In the genomic region with DNA sequence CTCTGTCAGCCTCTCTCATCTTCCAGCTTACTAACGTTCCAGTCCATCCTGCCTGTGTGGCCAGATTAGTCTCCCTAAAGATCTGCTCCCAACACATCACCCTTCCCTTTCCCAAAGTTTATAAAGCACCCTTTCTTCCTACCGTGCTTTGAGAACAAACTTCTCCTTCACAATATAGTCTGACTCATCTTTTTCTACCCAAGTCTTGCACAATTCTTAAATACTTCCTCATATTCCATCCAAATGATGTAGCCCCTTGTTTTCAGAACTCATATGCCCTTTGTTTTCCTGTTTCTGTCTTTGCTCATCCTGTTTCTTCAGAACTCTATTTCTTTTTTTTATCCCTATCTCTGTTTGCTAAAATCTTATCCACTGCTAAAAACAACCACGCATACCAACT, we compare ENCODE assay signal across 17 cellular contexts. TPM values are rescaled to one million over a fixed set of nuclear protein-coding genes. Genes with fewer than 3 reads are reported as not detected.
DNase-seq lines count a peak whose midpoint lies in the region; ATAC-seq, FAIRE-seq and TF ChIP-seq lines count a peak whose summit lies in the region.
"Had no signal": no experiment of that assay in that cellular context is flagged by ENCODE, and none has a peak within 500 bp of the region (broad histone marks: within the 10 kb centered on the region; RNA-seq: fewer than 3 reads in every experiment).

No MANE protein-coding gene starts in this region.

- H3F3A ChIP-seq in SK-N-SH (replicated peaks; ENCODE audit: insufficient read depth): no peaks in the 10 kb centered on the region
- H3F3A ChIP-seq in PC-3 (ENCODE audit: low read length, unreplicated experiment): no peaks in the 10 kb centered on the region

- H3K4me3 ChIP-seq in SK-N-SH (ENCODE audit: low read depth in 2 of 2, low read length in 1 of 2) (no peak overlapping the region), PC-3 (ENCODE audit: low read length) (no peak overlapping the region), endothelial cell of umbilical vein (replicated peaks in 1 of 3; ENCODE audit: insufficient read depth in 1 of 3, low read depth in 1 of 3, low read length in 3 of 3) (no peak overlapping the region), tibial nerve (no peak overlapping the region)
- H3K4me3 ChIP-seq: cardiac muscle cell, gastrocnemius medialis had no signal

- CTCF ChIA-PET in SK-N-SH (lab: Yijun Ruan, JAX) (no interaction called here), PC-3 (lab: Charles Lee) (no interaction called here), endothelial cell of umbilical vein (lab: Charles Lee) (interaction anchor here (3.4 kb wide), 1 partner anchor 124 kb away, joined by 18 read pairs; no protein-coding TSS in a partner anchor)
- CTCF ChIA-PET in activated CD4-positive, alpha-beta memory T cell treated with anti-CD3 and anti-CD28 coated beads, Interleukin-2, amount 10 ng/mL, durations not matched to agents 7 days and 5 days (lab: Charles Lee): no interaction called here

- H3K79me2 ChIP-seq in SK-N-SH (ENCODE audit: insufficient read depth) (no peaks in the 10 kb centered on the region), PC-3 (ENCODE audit: low read length) (peaks cover 10% of the 10 kb centered on the region; the same call in 1 of the 2 replicates), endothelial cell of umbilical vein (ENCODE audit: control insufficient read depth, insufficient read depth, low read length) (no peaks in the 10 kb centered on the region)

- no peaks in the 10 kb centered on the region for H3K4me1 Mint-ChIP-seq in activated CD4-positive, alpha-beta memory T cell treated with anti-CD3 and anti-CD28 coated beads, Interleukin-2, amount 10 ng/mL, durations not matched to agents 7 days and 5 days
- H3K4me1 Mint-ChIP-seq in activated T-helper 1 cell treated with anti-CD3 and anti-CD28 coated beads, Interleukin-12 subunit alpha, Interleukin-12 subunit beta, Interleukin-2, Interleukin-4 antibody, amounts not matched to agents 30 ng/mL and 10 ng/mL and 1 ng/mL, durations not matched to agents 14 hours and 24 hours and 36 hours (ENCODE audit: low read depth): no peaks in the 10 kb centered on the region
- H3K4me1 Mint-ChIP-seq in endothelial cell (ENCODE audit: unreplicated experiment): peaks cover 11% of the 10 kb centered on the region
- H3K4me1 Mint-ChIP-seq: neural crest cell; stimulated activated memory B cell treated with anti-CD40 and anti-IgM and Interleukin-4, amounts not matched to agents 10 μg/mL and 1 μg/mL and 100 μg/mL, for 72 hours had no signal

- POLR2A ChIA-PET in SK-N-SH (lab: Yijun Ruan, JAX): no interaction called here
- POLR2A ChIA-PET in PC-3 (lab: Charles Lee; ENCODE audit: unreplicated experiment): no interaction called here
- POLR2A ChIA-PET in endothelial cell of umbilical vein (lab: Charles Lee): no interaction called here
- POLR2A ChIA-PET in activated CD4-positive, alpha-beta memory T cell treated with anti-CD3 and anti-CD28 coated beads, Interleukin-2, amount 10 ng/mL, durations not matched to agents 7 days and 5 days (lab: Charles Lee): no interaction called here

- dilution Hi-C loops in endothelial cell of umbilical vein (cut with MboI; ENCODE audit: extremely low pct_ligation_motif_present, low sequenced_read_pairs): no loop called here

- TF ChIP-seq CTCF in SK-N-SH (IDR thresholded peaks at IDR 0.05) (no peak), PC-3 (conservative IDR thresholded peaks at IDR 0.05; ENCODE audit: low read depth, low read length) (no peak), endothelial cell of umbilical vein (IDR thresholded peaks at IDR 0.05; ENCODE audit: extremely low read depth in 1 of 2, insufficient read depth in 1 of 2, low read depth in 1 of 2, low read length in 2 of 2) (no peak), tibial nerve (IDR thresholded peaks at IDR 0.05) (no peak), endothelial cell (IDR thresholded peaks at IDR 0.05; ENCODE audit: unreplicated experiment) (no peak)

- BruUV-seq in PC-3 (replicated peaks; lab: Mats Ljungman, UMichigan) (no TSS peak), endothelial cell of umbilical vein (replicated peaks; lab: Mats Ljungman, UMichigan) (no TSS peak)

- H3K9me3 ChIP-seq in SK-N-SH (no peaks in the 10 kb centered on the region), PC-3 (ENCODE audit: low read length) (no peaks in the 10 kb centered on the region), endothelial cell of umbilical vein (replicated peaks; ENCODE audit: control insufficient read depth, insufficient read depth, low read length) (no peaks in the 10 kb centered on the region), tibial nerve (no peaks in the 10 kb centered on the region)
- H3K9me3 ChIP-seq: gastrocnemius medialis had no signal

- H3K4me1 ChIP-seq in SK-N-SH (ENCODE audit: control insufficient read depth in 1 of 2, insufficient read depth in 2 of 2, low read depth in 1 of 2, low read length in 1 of 2): peaks cover 2 to 11% of the 10 kb centered on the region in 2 experiments
- H3K4me1 ChIP-seq in PC-3 (ENCODE audit: insufficient read depth, low read length): peaks cover 23% of the 10 kb centered on the region
- H3K4me1 ChIP-seq in endothelial cell of umbilical vein (ENCODE audit: control insufficient read depth, extremely low read depth, insufficient read depth, low read length): peaks cover 14% of the 10 kb centered on the region
- H3K4me1 ChIP-seq in tibial nerve: peaks cover 0 to 12% (median 0%) of the 10 kb centered on the region in 4 donors

- peak in 1 of 2 experiments; percentile 28; a peak in 1 of 4 replicates for TF ChIP-seq EP300 in SK-N-SH (IDR thresholded peaks at IDR 0.05; ENCODE audit: borderline replicate concordance in 1 of 2, low read depth in 1 of 2, low read length in 1 of 2)
- TF ChIP-seq EP300 in tibial nerve (IDR thresholded peaks at IDR 0.05): peak; percentile 44 to 62

- no peaks in the 10 kb centered on the region for H3K9me3 Mint-ChIP-seq in activated CD4-positive, alpha-beta memory T cell treated with anti-CD3 and anti-CD28 coated beads, Interleukin-2, amount 10 ng/mL, durations not matched to agents 7 days and 5 days
- no peaks in the 10 kb centered on the region for H3K9me3 Mint-ChIP-seq in activated T-helper 1 cell treated with anti-CD3 and anti-CD28 coated beads, Interleukin-12 subunit alpha, Interleukin-12 subunit beta, Interleukin-2, Interleukin-4 antibody, amounts not matched to agents 30 ng/mL and 10 ng/mL and 1 ng/mL, durations not matched to agents 14 hours and 24 hours and 36 hours
- no peaks in the 10 kb centered on the region for H3K9me3 Mint-ChIP-seq in endothelial cell (ENCODE audit: unreplicated experiment)
- H3K9me3 Mint-ChIP-seq: activated T-cell treated with anti-CD3 and anti-CD28 coated beads, Interleukin-2, amount 50 U/mL, for 24 hours; neural crest cell; stimulated activated memory B cell treated with anti-CD40 and anti-IgM and Interleukin-4, amounts not matched to agents 10 μg/mL and 1 μg/mL and 100 μg/mL, for 72 hours had no signal

- peak; percentile 62 for FAIRE-seq in endothelial cell of umbilical vein (lab: Jason Lieb, UNC)

- peak overlapping the region in 1 of 2 experiments; percentile 48; a peak in 2 of 4 replicates for H3K27ac ChIP-seq in SK-N-SH (ENCODE audit: low read depth in 2 of 2, low read length in 1 of 2)
- peak overlapping the region; percentile 57 for H3K27ac ChIP-seq in PC-3 (ENCODE audit: low read length)
- H3K27ac ChIP-seq in endothelial cell of umbilical vein (ENCODE audit: insufficient read depth, low read depth, low read length): no peak overlapping the region
- H3K27ac ChIP-seq in tibial nerve: peak overlapping the region in 1 of 4 donors; percentile 41
- H3K27ac ChIP-seq: 22Rv1, cardiac muscle cell, gastrocnemius medialis had no signal

- WGBS in SK-N-SH (ENCODE audit: low lambda C conversion rate): 44% methylated on average over 3 of the region's 3 CpGs
- 26 to 27% methylated on average over 3 of the region's 3 CpGs for WGBS in tibial nerve, 2 donors

- intact Hi-C loops in PC-3 (cut with micrococcal nuclease) (no loop called here), endothelial cell of umbilical vein (cut with micrococcal nuclease) (loop anchor here (2.0 kb wide), 1 partner anchor 210 kb away; no protein-coding TSS in a partner anchor)
- intact Hi-C loops in activated T-helper 1 cell treated with anti-CD3 and anti-CD28 coated beads, Interleukin-12 subunit alpha, Interleukin-12 subunit beta, Interleukin-2, Interleukin-4 antibody, amounts not matched to agents 30 ng/mL and 10 ng/mL and 1 ng/mL, durations not matched to agents 14 hours and 24 hours and 36 hours (cut with micrococcal nuclease): no loop called here

- H3K4me2 ChIP-seq in SK-N-SH: peak overlapping the region; percentile 12; the same call in 1 of the 2 replicates
- 0 out of 2 replicates have a peak overlapping the region, but pooled peaks have one; percentile 20 for H3K4me2 ChIP-seq in PC-3 (ENCODE audit: low read length)
- H3K4me2 ChIP-seq in endothelial cell of umbilical vein (ENCODE audit: insufficient read depth, low read length): peak overlapping the region; percentile 72

- H3K27me3 ChIP-seq in SK-N-SH (ENCODE audit: insufficient read depth): no peaks in the 10 kb centered on the region
- no peaks in the 10 kb centered on the region for H3K27me3 ChIP-seq in PC-3 (ENCODE audit: low read length)
- no peaks in the 10 kb centered on the region for H3K27me3 ChIP-seq in endothelial cell of umbilical vein (ENCODE audit: control insufficient read depth in 2 of 2, insufficient read depth in 2 of 2, low read length in 2 of 2)
- H3K27me3 ChIP-seq in tibial nerve: no peaks in the 10 kb centered on the region
- H3K27me3 ChIP-seq: cardiac muscle cell, gastrocnemius medialis had no signal

- H3K27me3 Mint-ChIP-seq in activated CD4-positive, alpha-beta memory T cell treated with anti-CD3 and anti-CD28 coated beads, Interleukin-2, amount 10 ng/mL, durations not matched to agents 7 days and 5 days: no peaks in the 10 kb centered on the region
- H3K27me3 Mint-ChIP-seq in activated T-helper 1 cell treated with anti-CD3 and anti-CD28 coated beads, Interleukin-12 subunit alpha, Interleukin-12 subunit beta, Interleukin-2, Interleukin-4 antibody, amounts not matched to agents 30 ng/mL and 10 ng/mL and 1 ng/mL, durations not matched to agents 14 hours and 24 hours and 36 hours (ENCODE audit: insufficient read depth): no peaks in the 10 kb centered on the region
- no peaks in the 10 kb centered on the region for H3K27me3 Mint-ChIP-seq in endothelial cell (ENCODE audit: unreplicated experiment)
- H3K27me3 Mint-ChIP-seq: activated T-cell treated with anti-CD3 and anti-CD28 coated beads, Interleukin-2, amount 50 U/mL, for 24 hours had no signal

- H3K9me1 ChIP-seq in endothelial cell of umbilical vein (replicated peaks; ENCODE audit: control insufficient read depth, extremely low read depth, insufficient read depth, low read length): no peaks in the 10 kb centered on the region

- no peaks in the 10 kb centered on the region for H4K20me1 ChIP-seq in SK-N-SH (ENCODE audit: insufficient read depth)
- no peaks in the 10 kb centered on the region for H4K20me1 ChIP-seq in PC-3 (ENCODE audit: low read length)
- no peaks in the 10 kb centered on the region for H4K20me1 ChIP-seq in endothelial cell of umbilical vein (replicated peaks; ENCODE audit: control insufficient read depth, extremely low read depth, insufficient read depth, low read length)

- TF ChIP-seq RAD21 in SK-N-SH (IDR thresholded peaks at IDR 0.05; ENCODE audit: low read length): no peak

- no peak for ATAC-seq in SK-N-SH treated with all-trans-retinoic acid at 6 μM for 48 hours
- ATAC-seq in PC-3: peak; percentile 62
- ATAC-seq: gastrocnemius medialis; Panc1; stimulated activated memory B cell treated with anti-CD40 and anti-IgM and Interleukin-4, amounts not matched to agents 10 μg/mL and 1 μg/mL and 100 μg/mL, for 72 hours had no signal

- DNase-seq in SK-N-SH: no peak
- peak; percentile 74 for DNase-seq in PC-3
- DNase-seq in endothelial cell of umbilical vein (ENCODE audit: low read depth, low spot score): peak; percentile 64
- DNase-seq in tibial nerve (ENCODE audit: low spot score in 2 of 2): peak in 1 of 2 donors; percentile 8
- DNase-seq in activated CD4-positive, alpha-beta memory T cell treated with anti-CD3 and anti-CD28 coated beads, Interleukin-2, amount 10 ng/mL, durations not matched to agents 7 days and 5 days: no peak
- DNase-seq in activated T-helper 1 cell treated with anti-CD3 and anti-CD28 coated beads, Interleukin-12 subunit alpha, Interleukin-12 subunit beta, Interleukin-2, Interleukin-4 antibody, amounts not matched to agents 30 ng/mL and 10 ng/mL and 1 ng/mL, durations not matched to agents 14 hours and 24 hours and 36 hours (ENCODE audit: low spot score): no peak
- no peak for DNase-seq in endothelial cell (ENCODE audit: low spot score)
- DNase-seq: activated T-cell treated with anti-CD3 and anti-CD28 coated beads, Interleukin-2, amount 50 U/mL, for 24 hours; gastrocnemius medialis; left cardiac atrium; NCI-H187 treated with DMSO at 0.1 percent for 48 hours had no signal

- no peaks in the 10 kb centered on the region for H3K9me2 ChIP-seq in SK-N-SH
- no peaks in the 10 kb centered on the region for H3K9me2 ChIP-seq in PC-3 (replicated peaks; ENCODE audit: low read length)

- 0 out of 2 replicates have a peak overlapping the region, but pooled peaks have one; percentile 42 for H2AFZ ChIP-seq in SK-N-SH (ENCODE audit: low read depth)
- H2AFZ ChIP-seq in PC-3 (ENCODE audit: low read length): no peak overlapping the region
- peak overlapping the region; percentile 77 for H2AFZ ChIP-seq in endothelial cell of umbilical vein (ENCODE audit: low read depth, low read length)

- no peak for TF ChIP-seq POLR2A in endothelial cell of umbilical vein (IDR thresholded peaks at IDR 0.05; ENCODE audit: low read depth, low read length)
- TF ChIP-seq POLR2A in tibial nerve (IDR thresholded peaks at IDR 0.05): no peak

- no peak overlapping the region for H3K4me3 Mint-ChIP-seq in activated CD4-positive, alpha-beta memory T cell treated with anti-CD3 and anti-CD28 coated beads, Interleukin-2, amount 10 ng/mL, durations not matched to agents 7 days and 5 days
- no peak overlapping the region for H3K4me3 Mint-ChIP-seq in activated T-helper 1 cell treated with anti-CD3 and anti-CD28 coated beads, Interleukin-12 subunit alpha, Interleukin-12 subunit beta, Interleukin-2, Interleukin-4 antibody, amounts not matched to agents 30 ng/mL and 10 ng/mL and 1 ng/mL, durations not matched to agents 14 hours and 24 hours and 36 hours
- no peak overlapping the region for H3K4me3 Mint-ChIP-seq in endothelial cell (ENCODE audit: unreplicated experiment)
- H3K4me3 Mint-ChIP-seq: activated T-cell treated with anti-CD3 and anti-CD28 coated beads, Interleukin-2, amount 50 U/mL, for 24 hours; neural crest cell; stimulated activated memory B cell treated with anti-CD40 and anti-IgM and Interleukin-4, amounts not matched to agents 10 μg/mL and 1 μg/mL and 100 μg/mL, for 72 hours had no signal

- no peak overlapping the region for H3K27ac Mint-ChIP-seq in activated CD4-positive, alpha-beta memory T cell treated with anti-CD3 and anti-CD28 coated beads, Interleukin-2, amount 10 ng/mL, durations not matched to agents 7 days and 5 days
- H3K27ac Mint-ChIP-seq in activated T-helper 1 cell treated with anti-CD3 and anti-CD28 coated beads, Interleukin-12 subunit alpha, Interleukin-12 subunit beta, Interleukin-2, Interleukin-4 antibody, amounts not matched to agents 30 ng/mL and 10 ng/mL and 1 ng/mL, durations not matched to agents 14 hours and 24 hours and 36 hours: no peak overlapping the region
- H3K27ac Mint-ChIP-seq in endothelial cell (ENCODE audit: unreplicated experiment): no peak overlapping the region
- H3K27ac Mint-ChIP-seq: activated T-cell treated with anti-CD3 and anti-CD28 coated beads, Interleukin-2, amount 50 U/mL, for 24 hours; stimulated activated memory B cell treated with anti-CD40 and anti-IgM and Interleukin-4, amounts not matched to agents 10 μg/mL and 1 μg/mL and 100 μg/mL, for 72 hours had no signal

- no peak overlapping the region for H3K9ac ChIP-seq in SK-N-SH
- H3K9ac ChIP-seq in PC-3 (ENCODE audit: low read length): no peak overlapping the region
- H3K9ac ChIP-seq in endothelial cell of umbilical vein (replicated peaks; ENCODE audit: extremely low read depth, insufficient read depth, low read length): no peak overlapping the region

- H3K36me3 ChIP-seq in SK-N-SH (replicated peaks in 1 of 2; ENCODE audit: control insufficient read depth in 1 of 2, insufficient read depth in 2 of 2, low read length in 1 of 2) (no peaks in the 10 kb centered on the region), PC-3 (ENCODE audit: low read depth, low read length) (no peaks in the 10 kb centered on the region), endothelial cell of umbilical vein (ENCODE audit: control insufficient read depth in 2 of 2, extremely low read depth in 1 of 2, insufficient read depth in 2 of 2, low read length in 2 of 2) (no peaks in the 10 kb centered on the region), tibial nerve (no peaks in the 10 kb centered on the region)
- H3K36me3 ChIP-seq: cardiac muscle cell, gastrocnemius medialis had no signal

- H3K36me3 Mint-ChIP-seq in activated CD4-positive, alpha-beta memory T cell treated with anti-CD3 and anti-CD28 coated beads, Interleukin-2, amount 10 ng/mL, durations not matched to agents 7 days and 5 days (ENCODE audit: low read depth): no peaks in the 10 kb centered on the region
- H3K36me3 Mint-ChIP-seq in activated T-helper 1 cell treated with anti-CD3 and anti-CD28 coated beads, Interleukin-12 subunit alpha, Interleukin-12 subunit beta, Interleukin-2, Interleukin-4 antibody, amounts not matched to agents 30 ng/mL and 10 ng/mL and 1 ng/mL, durations not matched to agents 14 hours and 24 hours and 36 hours (ENCODE audit: low read depth): no peaks in the 10 kb centered on the region
- H3K36me3 Mint-ChIP-seq in endothelial cell (ENCODE audit: low read depth, unreplicated experiment): no peaks in the 10 kb centered on the region
- H3K36me3 Mint-ChIP-seq: stimulated activated memory B cell treated with anti-CD40 and anti-IgM and Interleukin-4, amounts not matched to agents 10 μg/mL and 1 μg/mL and 100 μg/mL, for 72 hours had no signal

RNA-seq across cellular contexts. Expression of gene IQCJ, which starts 59.5 kb away (rescaled TPM):
- polyA plus RNA-seq in SK-N-SH (2012; rRNA removed) (not detected in 2 replicates), endothelial cell of umbilical vein (not detected in 2 replicates)
- polyA plus RNA-seq in SK-N-SH (2012; cell fraction: cytosol; rRNA removed): 0.01 TPM in 1 of 2 replicates, not detected in the other
- polyA plus RNA-seq in SK-N-SH (2012; cell fraction: nucleus; rRNA removed): 0.13 TPM in 1 of 2 replicates, not detected in the other
- total RNA-seq in PC-3 (2014; rRNA removed) (17.5 and 20.1 TPM in 2 replicates), endothelial cell of umbilical vein (not detected in 2 replicates), tibial nerve (not detected), endothelial cell (ENCODE audit: unreplicated experiment) (not detected)
- not detected in 2 replicates for polyA plus RNA-seq in endothelial cell of umbilical vein (2011; cell fraction: cytosol; rRNA removed)
- not detected in 2 replicates for polyA plus RNA-seq in endothelial cell of umbilical vein (2011; cell fraction: nucleus; rRNA removed)
- polyA plus RNA-seq in endothelial cell of umbilical vein (2012): not detected in 2 replicates
- not detected in 2 replicates for polyA minus RNA-seq in endothelial cell of umbilical vein
- polyA minus RNA-seq in endothelial cell of umbilical vein (2011; cell fraction: cytosol; rRNA and poly(A)+ RNA removed): not detected
- polyA minus RNA-seq in endothelial cell of umbilical vein (2011; cell fraction: nucleus; rRNA and poly(A)+ RNA removed): 0.38 TPM in 1 of 2 replicates, not detected in the other
- total RNA-seq in activated CD4-positive, alpha-beta memory T cell treated with anti-CD3 and anti-CD28 coated beads, Interleukin-2, amount 10 ng/mL, durations not matched to agents 7 days and 5 days: not detected
- not detected in 2 replicates for total RNA-seq in activated T-helper 1 cell treated with anti-CD3 and anti-CD28 coated beads, Interleukin-12 subunit alpha, Interleukin-12 subunit beta, Interleukin-2, Interleukin-4 antibody, amounts not matched to agents 30 ng/mL and 10 ng/mL and 1 ng/mL, durations not matched to agents 14 hours and 24 hours and 36 hours
- total RNA-seq: gastrocnemius medialis, neural crest cell had no signal

Comparison
In these comparisons a context has a peak if more than half of its experiments do, and no peak if none do; other contexts are left out.
1. DNase-seq: peak in PC-3 (single experiment) and endothelial cell of umbilical vein (single experiment); none in SK-N-SH (single experiment), activated CD4-positive, alpha-beta memory T cell treated with anti-CD3 and anti-CD28 coated beads, Interleukin-2, amount 10 ng/mL, durations not matched to agents 7 days and 5 days (single experiment), activated T-helper 1 cell treated with anti-CD3 and anti-CD28 coated beads, Interleukin-12 subunit alpha, Interleukin-12 subunit beta, Interleukin-2, Interleukin-4 antibody, amounts not matched to agents 30 ng/mL and 10 ng/mL and 1 ng/mL, durations not matched to agents 14 hours and 24 hours and 36 hours (single experiment) and endothelial cell (single experiment).
2. H3K4me2 ChIP-seq: peak in every context shown above with its lines; median percentile 72 in endothelial cell of umbilical vein; 20 in PC-3; 12 in SK-N-SH.
3. RNA of gene IQCJ, which starts 59.5 kb away (total RNA-seq): 17.5 to 20.1 TPM in PC-3; not detected in endothelial cell of umbilical vein, not detected in tibial nerve, not detected in activated CD4-positive, alpha-beta memory T cell treated with anti-CD3 and anti-CD28 coated beads, Interleukin-2, amount 10 ng/mL, durations not matched to agents 7 days and 5 days, not detected in activated T-helper 1 cell treated with anti-CD3 and anti-CD28 coated beads, Interleukin-12 subunit alpha, Interleukin-12 subunit beta, Interleukin-2, Interleukin-4 antibody, amounts not matched to agents 30 ng/mL and 10 ng/mL and 1 ng/mL, durations not matched to agents 14 hours and 24 hours and 36 hours and not detected in endothelial cell (single experiment); every median in the first group is over 10 times any median in the second.